In the genomic region with DNA sequence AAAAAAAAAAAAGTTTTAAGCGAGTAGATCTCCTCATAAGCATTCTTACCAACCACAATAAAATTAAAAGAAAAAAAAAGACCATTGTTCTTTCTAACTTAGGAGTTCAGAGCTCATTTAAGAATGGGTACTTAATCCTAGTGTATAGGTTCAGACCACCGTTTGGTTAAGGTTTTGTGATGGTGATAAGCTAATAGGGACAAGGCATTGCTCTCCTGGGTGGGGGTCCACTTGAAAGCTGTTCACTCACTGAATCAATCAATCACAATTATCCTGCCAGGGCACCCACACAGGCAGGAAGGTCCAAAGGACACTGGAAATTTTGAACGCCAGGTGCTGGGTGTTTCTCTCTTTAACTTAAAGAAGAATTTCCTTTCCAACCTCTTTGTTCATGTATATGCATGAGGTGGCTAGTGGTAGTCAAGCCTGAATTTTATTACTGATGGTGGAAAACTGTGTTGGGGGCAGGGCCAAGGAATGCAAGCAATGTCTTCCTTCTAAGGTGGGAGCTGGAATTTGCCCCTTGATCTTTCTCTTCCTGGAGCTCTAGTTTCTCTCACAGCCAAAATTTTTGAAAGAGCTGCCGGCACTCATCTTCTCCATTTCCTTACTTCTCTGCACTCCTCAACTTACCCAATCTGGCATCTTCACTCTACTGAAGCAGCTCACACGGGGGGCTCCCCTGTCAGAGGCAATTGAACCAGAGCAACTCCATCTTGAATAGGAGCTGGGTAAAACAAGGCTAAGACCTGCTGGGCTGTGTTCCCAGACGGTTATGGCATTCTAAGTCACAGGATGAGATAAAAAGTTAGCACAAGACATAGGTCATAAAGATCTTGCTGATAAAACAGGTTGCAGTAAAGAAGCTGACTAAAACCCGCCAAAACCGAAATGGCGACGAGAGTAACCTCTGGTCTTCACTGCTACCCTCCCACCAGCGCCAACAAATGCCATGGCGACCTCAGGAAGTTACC, we compare ENCODE assay signal across 1 cellular context.
TF ChIP-seq lines count a peak whose summit lies in the region.

No MANE protein-coding gene starts in this region.

TF ChIP-seq in K562, 482 proteins besides CTCF, POLR2A, EP300 and RAD21 (continued from another document and continues in another):
- TF ChIP-seq, protein P1, sequence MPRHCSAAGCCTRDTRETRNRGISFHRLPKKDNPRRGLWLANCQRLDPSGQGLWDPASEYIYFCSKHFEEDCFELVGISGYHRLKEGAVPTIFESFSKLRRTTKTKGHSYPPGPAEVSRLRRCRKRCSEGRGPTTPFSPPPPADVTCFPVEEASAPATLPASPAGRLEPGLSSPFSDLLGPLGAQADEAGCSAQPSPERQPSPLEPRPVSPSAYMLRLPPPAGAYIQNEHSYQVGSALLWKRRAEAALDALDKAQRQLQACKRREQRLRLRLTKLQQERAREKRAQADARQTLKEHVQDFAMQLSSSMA (CRISPR knock-in tag; IDR thresholded peaks at IDR 0.05): peak; percentile 94
- TF ChIP-seq ZNF3 (CRISPR knock-in tag; IDR thresholded peaks at IDR 0.05) (peak; percentile 71; the same call in 1 of the 2 replicates), JUNB (CRISPR knock-in tag; conservative IDR thresholded peaks at IDR 0.05) (peak; percentile 86), MYNN (IDR thresholded peaks at IDR 0.05) (no peak), MYNN (CRISPR knock-in tag; IDR thresholded peaks at IDR 0.05) (no peak), DDX20 (tag; IDR thresholded peaks at IDR 0.05; ENCODE audit: low read depth) (peak; percentile 97), ELF1 (tag; IDR thresholded peaks at IDR 0.05) (peak; percentile 25; the same call in 1 of the 2 replicates), ZNF174 (CRISPR knock-in tag; IDR thresholded peaks at IDR 0.05) (peak; percentile 98), ZNF778 (CRISPR knock-in tag; IDR thresholded peaks at IDR 0.05) (no peak; the same call in 1 of the 2 replicates), ZNF445 (CRISPR knock-in tag; IDR thresholded peaks at IDR 0.05; ENCODE audit: low read depth) (peak; percentile 89), ZNF197 (CRISPR knock-in tag; IDR thresholded peaks at IDR 0.05; ENCODE audit: low read depth) (peak; percentile 99), SMAD4 (CRISPR knock-in tag; conservative IDR thresholded peaks at IDR 0.05) (peak; percentile 98), ESRRB (CRISPR knock-in tag; IDR thresholded peaks at IDR 0.05; ENCODE audit: borderline replicate concordance) (peak; percentile 43; the same call in 1 of the 2 replicates), CXXC5 (CRISPR knock-in tag; IDR thresholded peaks at IDR 0.05) (peak; percentile 90), RNF2 (IDR thresholded peaks at IDR 0.05) (peak; percentile 52; the same call in 1 of the 2 replicates), DMBX1 (CRISPR knock-in tag; IDR thresholded peaks at IDR 0.05; ENCODE audit: borderline replicate concordance) (peak; percentile 89), ZNF395 (CRISPR knock-in tag; IDR thresholded peaks at IDR 0.05) (peak; percentile 100), SMARCA4 (IDR thresholded peaks at IDR 0.05) (no peak), ZNF121 (CRISPR knock-in tag; conservative IDR thresholded peaks at IDR 0.05) (no peak), MYC (IDR thresholded peaks at IDR 0.05; ENCODE audit: low read depth, low read length) (no peak; the same call in 1 of the 2 replicates), MYC (CRISPR knock-in tag; IDR thresholded peaks at IDR 0.05; ENCODE audit: borderline replicate concordance, low read depth) (peak; percentile 99), ZNF224 (CRISPR knock-in tag; IDR thresholded peaks at IDR 0.05) (no peak), HDAC8 (tag; IDR thresholded peaks at IDR 0.05) (peak; percentile 99), ZNF23 (CRISPR knock-in tag; IDR thresholded peaks at IDR 0.05) (peak; percentile 73), NR2F6 (CRISPR knock-in tag; IDR thresholded peaks at IDR 0.05) (0 out of 2 replicates have a peak, but pooled peaks have one; percentile 44), ILK (tag; IDR thresholded peaks at IDR 0.05; ENCODE audit: borderline replicate concordance, low read depth) (peak; percentile 73), NFE2 (IDR thresholded peaks at IDR 0.05; ENCODE audit: low read depth) (no peak), MTF1 (CRISPR knock-in tag; IDR thresholded peaks at IDR 0.05; ENCODE audit: borderline replicate concordance) (peak; percentile 84; the same call in 1 of the 2 replicates), ZFP1 (CRISPR knock-in tag; IDR thresholded peaks at IDR 0.05) (peak; percentile 91), BRD9 (IDR thresholded peaks at IDR 0.05; ENCODE audit: low read depth, partially characterized antibody) (no peak), ZNF561 (CRISPR knock-in tag; conservative IDR thresholded peaks at IDR 0.05) (peak; percentile 78), L3MBTL2 (IDR thresholded peaks at IDR 0.05) (peak; percentile 82), HLTF (IDR thresholded peaks at IDR 0.05) (no peak), ZNF324 (CRISPR knock-in tag; IDR thresholded peaks at IDR 0.05) (peak; percentile 78), ZNF639 (CRISPR knock-in tag; conservative IDR thresholded peaks at IDR 0.05 in 1 of 2, IDR thresholded peaks at IDR 0.05 in 1 of 2) (peak in 1 of 2 experiments; percentile 99; a peak in 2 of 4 replicates)
- TF ChIP-seq, protein P2, sequence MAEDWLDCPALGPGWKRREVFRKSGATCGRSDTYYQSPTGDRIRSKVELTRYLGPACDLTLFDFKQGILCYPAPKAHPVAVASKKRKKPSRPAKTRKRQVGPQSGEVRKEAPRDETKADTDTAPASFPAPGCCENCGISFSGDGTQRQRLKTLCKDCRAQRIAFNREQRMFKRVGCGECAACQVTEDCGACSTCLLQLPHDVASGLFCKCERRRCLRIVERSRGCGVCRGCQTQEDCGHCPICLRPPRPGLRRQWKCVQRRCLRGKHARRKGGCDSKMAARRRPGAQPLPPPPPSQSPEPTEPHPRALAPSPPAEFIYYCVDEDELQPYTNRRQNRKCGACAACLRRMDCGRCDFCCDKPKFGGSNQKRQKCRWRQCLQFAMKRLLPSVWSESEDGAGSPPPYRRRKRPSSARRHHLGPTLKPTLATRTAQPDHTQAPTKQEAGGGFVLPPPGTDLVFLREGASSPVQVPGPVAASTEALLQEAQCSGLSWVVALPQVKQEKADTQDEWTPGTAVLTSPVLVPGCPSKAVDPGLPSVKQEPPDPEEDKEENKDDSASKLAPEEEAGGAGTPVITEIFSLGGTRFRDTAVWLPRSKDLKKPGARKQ (CRISPR knock-in tag; IDR thresholded peaks at IDR 0.05): 0 out of 2 replicates have a peak, but pooled peaks have one; percentile 6
- TF ChIP-seq, protein P3, sequence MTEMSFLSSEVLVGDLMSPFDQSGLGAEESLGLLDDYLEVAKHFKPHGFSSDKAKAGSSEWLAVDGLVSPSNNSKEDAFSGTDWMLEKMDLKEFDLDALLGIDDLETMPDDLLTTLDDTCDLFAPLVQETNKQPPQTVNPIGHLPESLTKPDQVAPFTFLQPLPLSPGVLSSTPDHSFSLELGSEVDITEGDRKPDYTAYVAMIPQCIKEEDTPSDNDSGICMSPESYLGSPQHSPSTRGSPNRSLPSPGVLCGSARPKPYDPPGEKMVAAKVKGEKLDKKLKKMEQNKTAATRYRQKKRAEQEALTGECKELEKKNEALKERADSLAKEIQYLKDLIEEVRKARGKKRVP (CRISPR knock-in tag; IDR thresholded peaks at IDR 0.05): peak; percentile 86
- TF ChIP-seq, protein P4, sequence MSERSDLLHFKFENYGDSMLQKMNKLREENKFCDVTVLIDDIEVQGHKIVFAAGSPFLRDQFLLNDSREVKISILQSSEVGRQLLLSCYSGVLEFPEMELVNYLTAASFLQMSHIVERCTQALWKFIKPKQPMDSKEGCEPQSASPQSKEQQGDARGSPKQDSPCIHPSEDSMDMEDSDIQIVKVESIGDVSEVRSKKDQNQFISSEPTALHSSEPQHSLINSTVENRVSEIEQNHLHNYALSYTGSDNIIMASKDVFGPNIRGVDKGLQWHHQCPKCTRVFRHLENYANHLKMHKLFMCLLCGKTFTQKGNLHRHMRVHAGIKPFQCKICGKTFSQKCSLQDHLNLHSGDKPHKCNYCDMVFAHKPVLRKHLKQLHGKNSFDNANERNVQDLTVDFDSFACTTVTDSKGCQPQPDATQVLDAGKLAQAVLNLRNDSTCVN (CRISPR knock-in tag; IDR thresholded peaks at IDR 0.05): peak; percentile 73; the same call in 1 of the 2 replicates
- TF ChIP-seq, protein P5, sequence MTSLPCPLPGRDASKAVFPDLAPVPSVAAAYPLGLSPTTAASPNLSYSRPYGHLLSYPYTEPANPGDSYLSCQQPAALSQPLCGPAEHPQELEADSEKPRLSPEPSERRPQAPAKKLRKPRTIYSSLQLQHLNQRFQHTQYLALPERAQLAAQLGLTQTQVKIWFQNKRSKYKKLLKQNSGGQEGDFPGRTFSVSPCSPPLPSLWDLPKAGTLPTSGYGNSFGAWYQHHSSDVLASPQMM (CRISPR knock-in tag; IDR thresholded peaks at IDR 0.05): peak; percentile 38; the same call in 1 of the 2 replicates
- TF ChIP-seq, protein P6, sequence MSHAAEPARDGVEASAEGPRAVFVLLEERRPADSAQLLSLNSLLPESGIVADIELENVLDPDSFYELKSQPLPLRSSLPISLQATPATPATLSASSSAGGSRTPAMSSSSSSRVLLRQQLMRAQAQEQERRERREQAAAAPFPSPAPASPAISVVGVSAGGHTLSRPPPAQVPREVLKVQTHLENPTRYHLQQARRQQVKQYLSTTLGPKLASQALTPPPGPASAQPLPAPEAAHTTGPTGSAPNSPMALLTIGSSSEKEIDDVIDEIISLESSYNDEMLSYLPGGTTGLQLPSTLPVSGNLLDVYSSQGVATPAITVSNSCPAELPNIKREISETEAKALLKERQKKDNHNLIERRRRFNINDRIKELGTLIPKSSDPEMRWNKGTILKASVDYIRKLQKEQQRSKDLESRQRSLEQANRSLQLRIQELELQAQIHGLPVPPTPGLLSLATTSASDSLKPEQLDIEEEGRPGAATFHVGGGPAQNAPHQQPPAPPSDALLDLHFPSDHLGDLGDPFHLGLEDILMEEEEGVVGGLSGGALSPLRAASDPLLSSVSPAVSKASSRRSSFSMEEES (CRISPR knock-in tag; IDR thresholded peaks at IDR 0.05): peak; percentile 76
- TF ChIP-seq, protein P7, sequence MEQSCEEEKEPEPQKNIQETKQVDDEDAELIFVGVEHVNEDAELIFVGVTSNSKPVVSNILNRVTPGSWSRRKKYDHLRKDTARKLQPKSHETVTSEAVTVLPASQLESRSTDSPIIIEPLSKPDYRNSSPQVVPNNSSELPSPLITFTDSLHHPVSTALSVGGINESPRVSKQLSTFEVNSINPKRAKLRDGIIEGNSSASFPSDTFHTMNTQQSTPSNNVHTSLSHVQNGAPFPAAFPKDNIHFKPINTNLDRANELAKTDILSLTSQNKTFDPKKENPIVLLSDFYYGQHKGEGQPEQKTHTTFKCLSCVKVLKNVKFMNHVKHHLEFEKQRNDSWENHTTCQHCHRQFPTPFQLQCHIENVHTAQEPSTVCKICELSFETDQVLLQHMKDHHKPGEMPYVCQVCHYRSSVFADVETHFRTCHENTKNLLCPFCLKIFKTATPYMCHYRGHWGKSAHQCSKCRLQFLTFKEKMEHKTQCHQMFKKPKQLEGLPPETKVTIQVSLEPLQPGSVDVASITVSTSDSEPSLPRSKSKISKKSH (CRISPR knock-in tag; IDR thresholded peaks at IDR 0.05): peak; percentile 90
- TF ChIP-seq, protein P8, sequence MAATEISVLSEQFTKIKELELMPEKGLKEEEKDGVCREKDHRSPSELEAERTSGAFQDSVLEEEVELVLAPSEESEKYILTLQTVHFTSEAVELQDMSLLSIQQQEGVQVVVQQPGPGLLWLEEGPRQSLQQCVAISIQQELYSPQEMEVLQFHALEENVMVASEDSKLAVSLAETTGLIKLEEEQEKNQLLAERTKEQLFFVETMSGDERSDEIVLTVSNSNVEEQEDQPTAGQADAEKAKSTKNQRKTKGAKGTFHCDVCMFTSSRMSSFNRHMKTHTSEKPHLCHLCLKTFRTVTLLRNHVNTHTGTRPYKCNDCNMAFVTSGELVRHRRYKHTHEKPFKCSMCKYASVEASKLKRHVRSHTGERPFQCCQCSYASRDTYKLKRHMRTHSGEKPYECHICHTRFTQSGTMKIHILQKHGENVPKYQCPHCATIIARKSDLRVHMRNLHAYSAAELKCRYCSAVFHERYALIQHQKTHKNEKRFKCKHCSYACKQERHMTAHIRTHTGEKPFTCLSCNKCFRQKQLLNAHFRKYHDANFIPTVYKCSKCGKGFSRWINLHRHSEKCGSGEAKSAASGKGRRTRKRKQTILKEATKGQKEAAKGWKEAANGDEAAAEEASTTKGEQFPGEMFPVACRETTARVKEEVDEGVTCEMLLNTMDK (IDR thresholded peaks at IDR 0.05; ENCODE audit: borderline replicate concordance, insufficient read depth, low read depth, low read length, poor library complexity, severe bottlenecking): no peak
- TF ChIP-seq, protein P9, sequence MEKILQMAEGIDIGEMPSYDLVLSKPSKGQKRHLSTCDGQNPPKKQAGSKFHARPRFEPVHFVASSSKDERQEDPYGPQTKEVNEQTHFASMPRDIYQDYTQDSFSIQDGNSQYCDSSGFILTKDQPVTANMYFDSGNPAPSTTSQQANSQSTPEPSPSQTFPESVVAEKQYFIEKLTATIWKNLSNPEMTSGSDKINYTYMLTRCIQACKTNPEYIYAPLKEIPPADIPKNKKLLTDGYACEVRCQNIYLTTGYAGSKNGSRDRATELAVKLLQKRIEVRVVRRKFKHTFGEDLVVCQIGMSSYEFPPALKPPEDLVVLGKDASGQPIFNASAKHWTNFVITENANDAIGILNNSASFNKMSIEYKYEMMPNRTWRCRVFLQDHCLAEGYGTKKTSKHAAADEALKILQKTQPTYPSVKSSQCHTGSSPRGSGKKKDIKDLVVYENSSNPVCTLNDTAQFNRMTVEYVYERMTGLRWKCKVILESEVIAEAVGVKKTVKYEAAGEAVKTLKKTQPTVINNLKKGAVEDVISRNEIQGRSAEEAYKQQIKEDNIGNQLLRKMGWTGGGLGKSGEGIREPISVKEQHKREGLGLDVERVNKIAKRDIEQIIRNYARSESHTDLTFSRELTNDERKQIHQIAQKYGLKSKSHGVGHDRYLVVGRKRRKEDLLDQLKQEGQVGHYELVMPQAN (IDR thresholded peaks at IDR 0.05; ENCODE audit: borderline replicate concordance): no peak
